In genomic region chr3:62876064-62876463, GRCh38 we compare ENCODE assay signal across 7 cellular contexts. TPM values are rescaled to one million over a fixed set of nuclear protein-coding genes. Genes with fewer than 3 reads are reported as not detected.
DNase-seq lines count a peak whose midpoint lies in the region; ATAC-seq and TF ChIP-seq lines count a peak whose summit lies in the region.

No MANE protein-coding gene starts in this region.

- no peak overlapping the region for H3K27ac Mint-ChIP-seq in H9
- no peak overlapping the region for H3K27ac Mint-ChIP-seq in activated CD4-positive, alpha-beta T cell treated with anti-CD3 and anti-CD28 coated beads, Interleukin-2, amount 10 ng/mL, durations not matched to agents 7 days and 5 days

- H2BK5ac ChIP-seq in H9 (ENCODE audit: insufficient read length, low read length), result no peak overlapping the region

- peaks cover 12% of the 10 kb centered on the region for H3K23me2 ChIP-seq in H9 (ENCODE audit: insufficient read length, low read depth, low read length, poor library complexity, severe bottlenecking)

- H3K4ac ChIP-seq in H9 (ENCODE audit: low read depth, low read length), result no peak overlapping the region

- H2BK12ac ChIP-seq in H9 (ENCODE audit: insufficient read length, low read depth, low read length), result no peak overlapping the region

- no peak overlapping the region for H2BK20ac ChIP-seq in H9 (ENCODE audit: low read depth, low read length, poor library complexity, severe bottlenecking)

- H2AFZ ChIP-seq in H9 (ENCODE audit: low read length) (no peak overlapping the region), parathyroid adenoma (peak overlapping the region; percentile 73)

- no peaks in the 10 kb centered on the region for H3K36me3 ChIP-seq in parathyroid adenoma (ENCODE audit: control insufficient read depth, insufficient read depth, low read length)

- no peak overlapping the region for H4K91ac ChIP-seq in H9 (ENCODE audit: insufficient read length, low read depth, low read length)

- no peak for TF ChIP-seq CTCF in H9 (conservative IDR thresholded peaks at IDR 0.05)
- TF ChIP-seq CTCF in parathyroid adenoma (IDR thresholded peaks at IDR 0.05), result no peak

- no peak overlapping the region for H3K4me3 ChIP-seq in parathyroid adenoma (ENCODE audit: low read depth, low read length)

- H2BK120ac ChIP-seq in H9 (ENCODE audit: low read depth, low read length, poor library complexity, severe bottlenecking), result no peak overlapping the region

- H3K23ac ChIP-seq in H9 (ENCODE audit: insufficient read length, low read depth, low read length), result no peak overlapping the region

- no peaks in the 10 kb centered on the region for H3K36me3 Mint-ChIP-seq in H9 (ENCODE audit: insufficient read depth in 1 of 3, low read depth in 3 of 3)
- H3K36me3 Mint-ChIP-seq in activated CD4-positive, alpha-beta T cell treated with anti-CD3 and anti-CD28 coated beads, Interleukin-2, amount 10 ng/mL, durations not matched to agents 7 days and 5 days (ENCODE audit: low read depth), result no peaks in the 10 kb centered on the region

- H3K27ac ChIP-seq in H9 (ENCODE audit: insufficient read length, low read depth, low read length) (no peak overlapping the region), parathyroid adenoma (peak overlapping the region; percentile 92)

- no peak overlapping the region for H4K5ac ChIP-seq in H9 (ENCODE audit: insufficient read length, low read depth, low read length)

- H3K79me2 ChIP-seq in H9 (ENCODE audit: insufficient read depth, low read length), result no peaks in the 10 kb centered on the region
- peaks cover 3% of the 10 kb centered on the region for H3K79me2 ChIP-seq in parathyroid adenoma

- no peak overlapping the region for H4K8ac ChIP-seq in H9 (replicated peaks; ENCODE audit: insufficient read length, low read depth, low read length)

- no peaks in the 10 kb centered on the region for H3K27me3 ChIP-seq in H9 (ENCODE audit: insufficient read depth, low read length)
- no peaks in the 10 kb centered on the region for H3K27me3 ChIP-seq in parathyroid adenoma (ENCODE audit: control insufficient read depth, insufficient read depth, low read length)

- POLR2A ChIA-PET in activated CD4-positive, alpha-beta T cell treated with anti-CD3 and anti-CD28 coated beads, Interleukin-2, amount 10 ng/mL, durations not matched to agents 7 days and 5 days (lab: Charles Lee), result no interaction called here

- peaks cover 3% of the 10 kb centered on the region for H3K4me1 ChIP-seq in H9 (ENCODE audit: insufficient read depth, low read length)
- peaks cover 7% of the 10 kb centered on the region for H3K4me1 ChIP-seq in parathyroid adenoma

- no CpG with 5 or more reads among the region's 17 CpGs for WGBS in H9 (ENCODE audit: extremely low coverage, insufficient read length, low lambda C conversion rate)

- H3T11ph ChIP-seq in H9 (ENCODE audit: low read length), result no peak overlapping the region

- H3K9ac ChIP-seq in H9 (ENCODE audit: extremely low read depth, insufficient read length, low read length), result no peak overlapping the region
- H3K9ac ChIP-seq in parathyroid adenoma, result no peak overlapping the region

- DNase-seq in H9 (peak; percentile 85), NCI-H82 treated with DMSO at 0.1 percent for 48 hours (lab: John Stamatoyannopoulos, UW; ENCODE audit: unreplicated experiment) (peak; percentile 33), fibroblast of gingiva (ENCODE audit: low read depth) (peak; percentile 2), SIG-M5 treated with dmso at 0.1 percent for 504 hours (lab: John Stamatoyannopoulos, UW; ENCODE audit: unreplicated experiment) (no peak)
- DNase-seq in activated CD4-positive, alpha-beta T cell treated with anti-CD3 and anti-CD28 coated beads, Interleukin-2, amount 10 ng/mL, durations not matched to agents 7 days and 5 days, result no peak

- peaks cover 21 to 30% of the 10 kb centered on the region in 2 experiments for H3K4me1 Mint-ChIP-seq in H9
- H3K4me1 Mint-ChIP-seq in activated CD4-positive, alpha-beta T cell treated with anti-CD3 and anti-CD28 coated beads, Interleukin-2, amount 10 ng/mL, durations not matched to agents 7 days and 5 days, result no peaks in the 10 kb centered on the region

- no peak overlapping the region for H3K18ac ChIP-seq in H9 (ENCODE audit: insufficient read length, low read depth, low read length)

- CTCF ChIA-PET in activated CD4-positive, alpha-beta T cell treated with anti-CD3 and anti-CD28 coated beads, Interleukin-2, amount 10 ng/mL, durations not matched to agents 7 days and 5 days (lab: Charles Lee), result no interaction called here

- H2BK15ac ChIP-seq in H9 (ENCODE audit: low read depth, low read length), result no peak overlapping the region

- H2AK5ac ChIP-seq in H9 (ENCODE audit: insufficient read length, low read length), result no peak overlapping the region

- peaks cover 2% of the 10 kb centered on the region for H3K27me3 Mint-ChIP-seq in H9 (ENCODE audit: low read depth)
- peaks cover 39% of the 10 kb centered on the region for H3K27me3 Mint-ChIP-seq in activated CD4-positive, alpha-beta T cell treated with anti-CD3 and anti-CD28 coated beads, Interleukin-2, amount 10 ng/mL, durations not matched to agents 7 days and 5 days

- peak overlapping the region; percentile 82 to 94 for H3K4me3 Mint-ChIP-seq in H9
- no peak overlapping the region for H3K4me3 Mint-ChIP-seq in activated CD4-positive, alpha-beta T cell treated with anti-CD3 and anti-CD28 coated beads, Interleukin-2, amount 10 ng/mL, durations not matched to agents 7 days and 5 days

- no peak for ATAC-seq in GM18870 (IDR thresholded peaks at IDR 0.05; ENCODE audit: unreplicated experiment)

- H3K14ac ChIP-seq in H9 (ENCODE audit: insufficient read depth, low read length), result no peak overlapping the region

- H3K4me2 ChIP-seq in H9 (ENCODE audit: insufficient read depth, insufficient read length, low read length) (peak overlapping the region; percentile 51), parathyroid adenoma (ENCODE audit: low read length) (no peak overlapping the region)

- H4K20me1 ChIP-seq in H9 (ENCODE audit: control insufficient read depth, insufficient read depth, insufficient read length), result no peaks in the 10 kb centered on the region

- no peaks in the 10 kb centered on the region for H3K79me1 ChIP-seq in H9 (ENCODE audit: insufficient read depth, low read depth, low read length, poor library complexity, severe bottlenecking)

- H3K9me3 ChIP-seq in H9 (ENCODE audit: control insufficient read depth, low read depth, low read length) (no peaks in the 10 kb centered on the region), parathyroid adenoma (ENCODE audit: control insufficient read depth, low read length) (no peaks in the 10 kb centered on the region)

- no peak overlapping the region for H3K56ac ChIP-seq in H9 (ENCODE audit: insufficient read length, low read depth, low read length)

- peaks cover 0 to 1% of the 10 kb centered on the region in 2 experiments; a peak in 1 of 5 replicates for H3K9me3 Mint-ChIP-seq in H9
- no peaks in the 10 kb centered on the region for H3K9me3 Mint-ChIP-seq in activated CD4-positive, alpha-beta T cell treated with anti-CD3 and anti-CD28 coated beads, Interleukin-2, amount 10 ng/mL, durations not matched to agents 7 days and 5 days

RNA-seq across cellular contexts. Expression of gene CADPS, which starts 0.8 kb away (rescaled TPM):
- 5.4 and 6.6 TPM in 2 replicates for total RNA-seq in H9 (2021)
- not detected for total RNA-seq in activated CD4-positive, alpha-beta T cell treated with anti-CD3 and anti-CD28 coated beads, Interleukin-2, amount 10 ng/mL, durations not matched to agents 7 days and 5 days

Comparison
In these comparisons a context has a peak if more than half of its experiments do, and no peak if none do; other contexts are left out.
1. DNase-seq: peak in H9 (single experiment), NCI-H82 treated with DMSO at 0.1 percent for 48 hours (single experiment) and fibroblast of gingiva (single experiment); none in SIG-M5 treated with dmso at 0.1 percent for 504 hours (single experiment) and activated CD4-positive, alpha-beta T cell treated with anti-CD3 and anti-CD28 coated beads, Interleukin-2, amount 10 ng/mL, durations not matched to agents 7 days and 5 days (single experiment).